Comparison of ENCODE assay signal across 1 cellular context in genomic region chr5:151751091-151751490, GRCh38.
TF ChIP-seq lines count a peak whose summit lies in the region.

No MANE protein-coding gene starts in this region.

TF ChIP-seq in K562, 482 proteins besides CTCF, POLR2A, EP300 and RAD21 (continued from another document):
- TF ChIP-seq HMBOX1 (IDR thresholded peaks at IDR 0.05) (peak; percentile 71), CREM (IDR thresholded peaks at IDR 0.05; ENCODE audit: low read depth) (no peak), SP1 (CRISPR knock-in tag; IDR thresholded peaks at IDR 0.05) (no peak), SRSF1 (IDR thresholded peaks at IDR 0.05; ENCODE audit: low read depth, low read length) (no peak), MTA1 (IDR thresholded peaks at IDR 0.05; ENCODE audit: borderline replicate concordance) (no peak)
TF ChIP-seq in K562: peak in this region for 1.
